Comparison of ENCODE assay signal across 8 cellular contexts in genomic region chr10:133394801-133395221, GRCh38. TPM values are rescaled to one million over a fixed set of nuclear protein-coding genes. Genes with fewer than 3 reads are reported as not detected.
DNase-seq lines count a peak whose midpoint lies in the region; ATAC-seq lines count a peak whose summit lies in the region.

No MANE protein-coding gene starts in this region.

- H3K4me3 ChIP-seq in subcutaneous abdominal adipose tissue (ENCODE audit: low read depth in 1 of 5, low read length in 5 of 5), result peak overlapping the region; percentile 82 to 91 (median 85)

- no peak for ATAC-seq in activated naive CD4-positive, alpha-beta T cell treated with anti-CD3 and anti-CD28 coated beads, Interleukin-2, amount 50 U/mL, for 72 hours
- no peak for ATAC-seq in GM18870 (IDR thresholded peaks at IDR 0.05; ENCODE audit: unreplicated experiment)

- H3K9me3 Mint-ChIP-seq in activated naive CD4-positive, alpha-beta T cell treated with anti-CD3 and anti-CD28 coated beads, Interleukin-2, amount 50 U/mL, for 72 hours, result no peaks in the 10 kb centered on the region
- no peaks in the 10 kb centered on the region for H3K9me3 Mint-ChIP-seq in immature natural killer cell

- H3K27me3 ChIP-seq in subcutaneous abdominal adipose tissue (ENCODE audit: control insufficient read depth in 5 of 5, insufficient read depth in 4 of 5, low read length in 5 of 5), result no peaks in the 10 kb centered on the region

- H3K9me3 ChIP-seq in subcutaneous abdominal adipose tissue (ENCODE audit: control insufficient read depth in 5 of 5, low read length in 5 of 5), result no peaks in the 10 kb centered on the region

- peaks cover 0 to 26% (median 13%) of the 10 kb centered on the region in 5 donors for H3K4me1 ChIP-seq in subcutaneous abdominal adipose tissue (ENCODE audit: control insufficient read depth in 5 of 5, insufficient read depth in 5 of 5, low read length in 5 of 5)

- peak overlapping the region; percentile 90 to 93 (median 91) for H3K4me3 Mint-ChIP-seq in immature natural killer cell

- peaks cover 43 to 51% of the 10 kb centered on the region in 2 donors for H3K4me1 Mint-ChIP-seq in immature natural killer cell

- H3K27ac Mint-ChIP-seq in activated naive CD4-positive, alpha-beta T cell treated with anti-CD3 and anti-CD28 coated beads, Interleukin-2, amount 50 U/mL, for 72 hours, result peak overlapping the region; percentile 93 to 95
- H3K27ac Mint-ChIP-seq in immature natural killer cell, result peak overlapping the region; percentile 75 to 96 (median 91)

- peaks cover 0 to 19% of the 10 kb centered on the region in 2 donors for H3K36me3 Mint-ChIP-seq in activated naive CD4-positive, alpha-beta T cell treated with anti-CD3 and anti-CD28 coated beads, Interleukin-2, amount 50 U/mL, for 72 hours
- peaks cover 0 to 6% (median 0%) of the 10 kb centered on the region in 3 donors for H3K36me3 Mint-ChIP-seq in immature natural killer cell

- peak overlapping the region; percentile 78 for H3K27ac ChIP-seq in subcutaneous abdominal adipose tissue (ENCODE audit: low read depth, low read length)

- H3K27me3 Mint-ChIP-seq in immature natural killer cell (ENCODE audit: low read depth in 3 of 3), result peaks cover 0 to 8% (median 5%) of the 10 kb centered on the region in 3 donors

- peak overlapping the region; percentile 88 to 97 (median 91) for H3K9ac ChIP-seq in subcutaneous abdominal adipose tissue (ENCODE audit: low read length in 5 of 5)

- H3K36me3 ChIP-seq in subcutaneous abdominal adipose tissue (ENCODE audit: control insufficient read depth in 5 of 5, insufficient read depth in 5 of 5, low read length in 5 of 5), result peaks cover 0 to 40% (median 34%) of the 10 kb centered on the region in 5 donors

- DNase-seq in NCI-H82 (lab: John Stamatoyannopoulos, UW) (peak; percentile 28), NCI-H82 treated with DMSO at 0.1 percent for 48 hours (lab: John Stamatoyannopoulos, UW; ENCODE audit: unreplicated experiment) (no peak), immature natural killer cell (no peak), DMS53 (lab: John Stamatoyannopoulos, UW) (no peak), NCI-H2196 (lab: John Stamatoyannopoulos, UW; ENCODE audit: unreplicated experiment) (no peak)
- no peak for DNase-seq in activated naive CD4-positive, alpha-beta T cell treated with anti-CD3 and anti-CD28 coated beads, Interleukin-2, amount 50 U/mL, for 72 hours (ENCODE audit: low spot score in 2 of 2)

RNA-seq across cellular contexts. Expression of gene MTG1, which starts 0.9 kb away (rescaled TPM):
- 10 to 100 TPM; 39.8 to 65.0 TPM for total RNA-seq in activated naive CD4-positive, alpha-beta T cell treated with anti-CD3 and anti-CD28 coated beads, Interleukin-2, amount 50 U/mL, for 72 hours
- polyA plus RNA-seq in immature natural killer cell, result 10 to 100 TPM; 45.5 to 60.3 (median 58.3) TPM

RNA-seq across cellular contexts. Expression of gene PAOX, which starts 15.7 kb away (rescaled TPM):
- 1 to 10 TPM; 3.9 to 5.6 TPM for total RNA-seq in activated naive CD4-positive, alpha-beta T cell treated with anti-CD3 and anti-CD28 coated beads, Interleukin-2, amount 50 U/mL, for 72 hours
- polyA plus RNA-seq in immature natural killer cell, result 10 to 100 TPM; 10.5 to 13.0 (median 11.0) TPM

RNA-seq across cellular contexts. Expression of gene ECHS1, which starts 21.7 kb away (rescaled TPM):
- 10 to 100 TPM; 58.5 to 86.0 TPM for total RNA-seq in activated naive CD4-positive, alpha-beta T cell treated with anti-CD3 and anti-CD28 coated beads, Interleukin-2, amount 50 U/mL, for 72 hours
- 100 to 1,000 TPM in 2 of 3 donors, 10 to 100 TPM in 1; 91.2 to 134 (median 118) TPM for polyA plus RNA-seq in immature natural killer cell

RNA-seq across cellular contexts. Expression of gene SPRN, which starts 29.6 kb away (rescaled TPM):
- total RNA-seq in activated naive CD4-positive, alpha-beta T cell treated with anti-CD3 and anti-CD28 coated beads, Interleukin-2, amount 50 U/mL, for 72 hours, result not detected
- polyA plus RNA-seq in immature natural killer cell, result under 1 TPM in 2 of 3 donors, not detected in 1; 0.30 to 0.37 TPM

RNA-seq across cellular contexts. Expression of gene FUOM, which starts 37.0 kb away (rescaled TPM):
- total RNA-seq in activated naive CD4-positive, alpha-beta T cell treated with anti-CD3 and anti-CD28 coated beads, Interleukin-2, amount 50 U/mL, for 72 hours, result 10 to 100 TPM; 24.1 to 24.2 TPM
- 10 to 100 TPM; 12.3 to 28.7 (median 17.5) TPM for polyA plus RNA-seq in immature natural killer cell
